Comparison of ENCODE assay signal across 22 cellular contexts in the genomic region with DNA sequence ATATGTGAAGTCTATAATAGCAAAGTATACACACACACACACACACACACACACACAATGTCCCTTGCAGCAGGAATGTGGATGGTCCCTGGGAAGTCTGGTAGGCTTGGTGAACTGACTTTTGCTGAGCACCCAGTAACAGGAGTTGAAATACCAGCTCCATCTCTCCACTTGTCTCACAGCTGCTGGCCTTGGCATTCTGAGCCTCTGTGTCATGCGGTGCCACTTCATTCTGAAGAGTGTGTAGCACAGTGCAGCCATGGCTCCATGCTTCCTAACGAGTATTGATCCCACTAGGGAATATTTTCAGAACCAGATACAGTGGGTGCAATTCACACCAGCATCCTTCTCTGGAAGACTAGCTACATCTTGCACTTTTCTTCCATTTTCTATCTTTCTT.
DNase-seq lines count a peak whose midpoint lies in the region; TF ChIP-seq lines count a peak whose summit lies in the region.
"Had no signal": no experiment of that assay in that cellular context is flagged by ENCODE, and none has a peak within 500 bp of the region (broad histone marks: within the 10 kb centered on the region; RNA-seq: fewer than 3 reads in every experiment).

No MANE protein-coding gene starts in this region.

- H3K4me2 ChIP-seq in osteoblast (ENCODE audit: insufficient read depth, low read length): no peak overlapping the region
- H3K4me2 ChIP-seq: neural progenitor cell had no signal

- H3K36me3 ChIP-seq in osteoblast (ENCODE audit: insufficient read depth, low read length) (no peaks in the 10 kb centered on the region), tibial nerve (no peaks in the 10 kb centered on the region)
- H3K36me3 ChIP-seq: cardiac muscle cell, MG63, neural progenitor cell had no signal

- H3K9me3 ChIP-seq in osteoblast (ENCODE audit: low read depth, low read length) (no peaks in the 10 kb centered on the region), tibial nerve (peaks cover 0 to 5% (median 0%) of the 10 kb centered on the region in 4 donors)
- H3K9me3 ChIP-seq: MG63 had no signal

- H3K27ac ChIP-seq in osteoblast (ENCODE audit: low read depth, low read length) (no peak overlapping the region), tibial nerve (no peak overlapping the region)
- H3K27ac ChIP-seq: cardiac muscle cell, neural progenitor cell had no signal

- H3K79me2 ChIP-seq in osteoblast (ENCODE audit: insufficient read depth, low read length): no peaks in the 10 kb centered on the region

- TF ChIP-seq CTCF in osteoblast (IDR thresholded peaks at IDR 0.05; ENCODE audit: extremely low read depth, low read depth, low read length): no peak
- no peak for TF ChIP-seq CTCF in tibial nerve (IDR thresholded peaks at IDR 0.05)

- H3K4me3 ChIP-seq in osteoblast (ENCODE audit: insufficient read depth, low read length): no peak overlapping the region
- H3K4me3 ChIP-seq in tibial nerve: no peak overlapping the region
- H3K4me3 ChIP-seq: cardiac muscle cell, MG63, neural progenitor cell had no signal

- no peak overlapping the region for H2AFZ ChIP-seq in osteoblast (ENCODE audit: low read length)
- H2AFZ ChIP-seq: neural progenitor cell had no signal

- no peak for TF ChIP-seq POLR2A in tibial nerve (IDR thresholded peaks at IDR 0.05)

- no peaks in the 10 kb centered on the region for H3K4me1 ChIP-seq in osteoblast (ENCODE audit: insufficient read depth, low read length)
- H3K4me1 ChIP-seq in tibial nerve: no peaks in the 10 kb centered on the region
- H3K4me1 ChIP-seq: neural progenitor cell had no signal

- DNase-seq in NCI-H1417 (lab: John Stamatoyannopoulos, UW): peak in 2 of 3 experiments; percentile 14 to 62
- DNase-seq in NCI-H1417 treated with DMSO at 0.1 percent for 48 hours (lab: John Stamatoyannopoulos, UW): no peak
- peak; percentile 67 for DNase-seq in NCI-H1092 (lab: John Stamatoyannopoulos, UW)
- peak; percentile 52 for DNase-seq in NCI-H510A treated with DMSO at 0.1 percent for 48 hours (lab: John Stamatoyannopoulos, UW)
- DNase-seq in osteoblast (ENCODE audit: insufficient read length, low spot score, missing footprints): peak; percentile 31
- DNase-seq in stimulated activated naive CD4-positive, alpha-beta T cell treated with Interleukin-2 at 50 U/mL for 16 hours (lab: John Stamatoyannopoulos, UW): no peak
- DNase-seq in tibial nerve (ENCODE audit: low spot score in 2 of 2): no peak
- DNase-seq in NAMALWA (ENCODE audit: low spot score): no peak
- DNase-seq: 8988T; activated CD4-positive, alpha-beta T cell treated with anti-CD3 and anti-CD28 coated beads, Interleukin-2, amount 50 U/mL, for 1 hour; activated CD8-positive, alpha-beta memory T cell treated with anti-CD3 and anti-CD28 coated beads, Interleukin-2, amount 10 ng/mL, durations not matched to agents 7 days and 5 days; CD4-positive, CD25-positive, alpha-beta regulatory T cell; glutamatergic neuron; KBM-7; MG63; NCI-H1694 treated with DMSO at 0.1 percent for 48 hours; NCI-H526 treated with DMSO at 0.1 percent for 48 hours; OCI-M1; T1000; trophoblast cell had no signal

- H4K20me1 ChIP-seq in osteoblast (ENCODE audit: insufficient read depth, low read length): no peaks in the 10 kb centered on the region

- H3K27me3 ChIP-seq in osteoblast (ENCODE audit: insufficient read depth, low read length): no peaks in the 10 kb centered on the region
- H3K27me3 ChIP-seq in tibial nerve: no peaks in the 10 kb centered on the region
- H3K27me3 ChIP-seq: cardiac muscle cell, MG63, neural progenitor cell had no signal

- WGBS in tibial nerve, 2 donors: 76 to 78% methylated on average over 2 of the region's 2 CpGs

- no peak for TF ChIP-seq EP300 in tibial nerve (IDR thresholded peaks at IDR 0.05)

Comparison
In these comparisons a context has a peak if more than half of its experiments do, and no peak if none do; other contexts are left out.
1. DNase-seq: peak in NCI-H1417 (2 of 3), NCI-H1092 (single experiment), NCI-H510A treated with DMSO at 0.1 percent for 48 hours (single experiment) and osteoblast (single experiment); none in NCI-H1417 treated with DMSO at 0.1 percent for 48 hours (single experiment), stimulated activated naive CD4-positive, alpha-beta T cell treated with Interleukin-2 at 50 U/mL for 16 hours (single experiment), tibial nerve (0 of 2) and NAMALWA (single experiment).